Comparison of ENCODE assay signal across 8 cellular contexts in genomic region chr17:15341966-15342365, GRCh38. TPM values are rescaled to one million over a fixed set of nuclear protein-coding genes. Genes with fewer than 3 reads are reported as not detected.
DNase-seq lines count a peak whose midpoint lies in the region; ATAC-seq and TF ChIP-seq lines count a peak whose summit lies in the region.
"Had no signal": no experiment of that assay in that cellular context is flagged by ENCODE, and none has a peak within 500 bp of the region (broad histone marks: within the 10 kb centered on the region; RNA-seq: fewer than 3 reads in every experiment).

No MANE protein-coding gene starts in this region.

- TF ChIP-seq CTCF in Panc1 (IDR thresholded peaks at IDR 0.05) (no peak), epithelial cell of proximal tubule (conservative IDR thresholded peaks at IDR 0.05; ENCODE audit: low read depth, low read length) (no peak), tibial artery (IDR thresholded peaks at IDR 0.05) (no peak), mucosa of descending colon (IDR thresholded peaks at IDR 0.05) (no peak)

- no peak for ATAC-seq in Panc1
- ATAC-seq in mucosa of descending colon: no peak
- no peak for ATAC-seq in GM21447 (IDR thresholded peaks at IDR 0.05; ENCODE audit: unreplicated experiment)

- CTCF ChIA-PET in Panc1 (lab: Charles Lee): no interaction called here

- H3K9me3 ChIP-seq in Panc1 (ENCODE audit: control insufficient read depth, insufficient read depth, low read depth, low read length) (no peaks in the 10 kb centered on the region), muscle layer of duodenum (ENCODE audit: control insufficient read depth in 1 of 2, low read length in 2 of 2) (no peaks in the 10 kb centered on the region), tibial artery (no peaks in the 10 kb centered on the region), mucosa of descending colon (no peaks in the 10 kb centered on the region)

- no peaks in the 10 kb centered on the region for H3K4me1 ChIP-seq in Panc1 (ENCODE audit: control insufficient read depth, insufficient read depth, low read length)
- H3K4me1 ChIP-seq in muscle layer of duodenum (ENCODE audit: control insufficient read depth in 1 of 2, insufficient read depth in 2 of 2, low read length in 2 of 2): peaks cover 0 to 8% of the 10 kb centered on the region in 2 donors
- peaks cover 0 to 13% (median 6%) of the 10 kb centered on the region in 4 donors for H3K4me1 ChIP-seq in tibial artery
- H3K4me1 ChIP-seq in mucosa of descending colon (ENCODE audit: low read depth): no peaks in the 10 kb centered on the region

- no TSS peak for BruUV-seq in Panc1 (replicated peaks; lab: Mats Ljungman, UMichigan)

- H3K27me3 ChIP-seq in Panc1 (ENCODE audit: control insufficient read depth, insufficient read depth, low read length) (peaks cover 35% of the 10 kb centered on the region), muscle layer of duodenum (ENCODE audit: low read depth, low read length) (no peaks in the 10 kb centered on the region), tibial artery (peaks cover 0 to 18% of the 10 kb centered on the region in 2 donors)

- DNase-seq in Panc1 (ENCODE audit: low read depth, low spot score) (no peak), epithelial cell of proximal tubule (ENCODE audit: low read depth) (no peak), tibial artery (no peak), mucosa of descending colon (no peak)
- no peak for DNase-seq in activated CD4-positive, CD25-positive, alpha-beta regulatory T cell (lab: John Stamatoyannopoulos, UW)
- DNase-seq: activated gamma-delta T cell had no signal

- POLR2A ChIA-PET in Panc1 (lab: Charles Lee): no interaction called here

- in situ Hi-C loops in Panc1 (cut with HindIII; ENCODE audit: low pct_unique_long_range_greater_than_20kb, low sequenced_read_pairs): no loop called here

- H3K36me3 ChIP-seq in Panc1 (ENCODE audit: control insufficient read depth, insufficient read depth, low read length) (no peaks in the 10 kb centered on the region), muscle layer of duodenum (ENCODE audit: control insufficient read depth in 1 of 2, insufficient read depth in 2 of 2, low read length in 2 of 2) (no peaks in the 10 kb centered on the region), tibial artery (no peaks in the 10 kb centered on the region), mucosa of descending colon (ENCODE audit: low read depth) (no peaks in the 10 kb centered on the region)

- H3K4me3 ChIP-seq in Panc1 (ENCODE audit: low read depth in 2 of 2, low read length in 2 of 2) (peak overlapping the region; percentile 37 to 42; a peak in 3 of 4 replicates), epithelial cell of proximal tubule (ENCODE audit: low read depth, low read length) (peak overlapping the region; percentile 63), muscle layer of duodenum (ENCODE audit: low read depth in 1 of 2, low read length in 2 of 2) (peak overlapping the region; percentile 70 to 71), tibial artery (peak overlapping the region; percentile 31 to 44), mucosa of descending colon (no peak overlapping the region)

- intact Hi-C loops in Panc1 (cut with micrococcal nuclease; ENCODE audit: unreplicated experiment) (no loop called here), tibial artery (cut with DNase I; ENCODE audit: low total_unique reads) (no loop called here), mucosa of descending colon (cut with DNase I, micrococcal nuclease) (no loop called here)

- no peak overlapping the region for H3K27ac ChIP-seq in Panc1 (ENCODE audit: low read length)
- no peak overlapping the region for H3K27ac ChIP-seq in muscle layer of duodenum (ENCODE audit: low read length)
- no peak overlapping the region for H3K27ac ChIP-seq in tibial artery

RNA-seq across cellular contexts. Expression of gene TEKT3, which starts 0.6 kb away (rescaled TPM):
- not detected for total RNA-seq in Panc1 (2021; ENCODE audit: unreplicated experiment)
- not detected for polyA plus RNA-seq in Panc1 (2012; ENCODE audit: insufficient read length)
- not detected in 2 replicates for total RNA-seq in epithelial cell of proximal tubule
- under 1 TPM in 2 of 3 donors, not detected in 1; 0.60 to 0.69 TPM for total RNA-seq in mucosa of descending colon
